ENCODE assay signal across 15 cellular contexts in the genomic region with DNA sequence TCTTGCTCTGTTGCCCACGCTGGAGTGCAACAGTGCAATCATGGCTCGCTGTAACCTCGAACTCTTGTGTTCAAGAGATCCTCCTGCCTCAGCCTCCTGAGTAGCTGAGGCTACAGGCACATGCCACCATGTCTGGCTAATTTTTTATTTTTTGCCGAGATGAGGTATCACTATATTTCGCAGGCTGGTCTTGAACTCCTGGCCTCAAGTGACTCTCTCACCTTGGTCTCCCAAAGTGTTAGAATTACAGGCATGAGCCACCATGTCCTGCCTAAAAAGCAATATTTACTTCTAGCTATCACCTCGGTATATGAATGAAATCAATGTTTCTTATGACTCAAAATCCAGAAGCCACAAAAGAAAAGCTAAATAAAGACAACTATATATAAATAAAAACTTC. TPM values are rescaled to one million over a fixed set of nuclear protein-coding genes. Genes with fewer than 3 reads are reported as not detected.
DNase-seq lines count a peak whose midpoint lies in the region; ATAC-seq and TF ChIP-seq lines count a peak whose summit lies in the region.
"Had no signal": no experiment of that assay in that cellular context is flagged by ENCODE, and none has a peak within 500 bp of the region (broad histone marks: within the 10 kb centered on the region; RNA-seq: fewer than 3 reads in every experiment).

No MANE protein-coding gene starts in this region.

- no peaks in the 10 kb centered on the region for H3K9me3 ChIP-seq in HCT116 (ENCODE audit: control insufficient read depth in 1 of 2, insufficient read depth in 1 of 2, low read depth in 1 of 2, low read length in 2 of 2)

- RAD21 ChIA-PET in HCT116 (lab: Charles Lee; ENCODE audit: low non-redundant PET in 1 of 2, low total read pairs in 2 of 2, uncharacterized antibody in 2 of 2, unreplicated experiment in 2 of 2), result no interaction called here

- no peak overlapping the region for H3K4me3 ChIP-seq in HCT116 (replicated peaks in 1 of 2; ENCODE audit: low read depth in 1 of 2, low read length in 2 of 2)

- TF ChIP-seq POLR2A in HCT116 (IDR thresholded peaks at IDR 0.05; ENCODE audit: borderline replicate concordance, extremely low read depth, insufficient read depth, insufficient read length), result no peak

- no peak overlapping the region for H2AFZ ChIP-seq in HCT116 (ENCODE audit: low read depth, low read length, poor library complexity, severe bottlenecking)

- no peak for TF ChIP-seq RAD21 in HCT116 (IDR thresholded peaks at IDR 0.05; ENCODE audit: low read depth)

- peak overlapping the region; percentile 70 for H3K4me3 Mint-ChIP-seq in T-helper 1 cell treated with Interleukin-12 subunit alpha and Interleukin-12 subunit beta and Interleukin-4 antibody, amounts not matched to agents 30 μg/mL and 1 μg/mL, for 36 hours
- H3K4me3 Mint-ChIP-seq in activated CD8-positive, alpha-beta T cell treated with anti-CD3 and anti-CD28 coated beads for 36 hours, result peak overlapping the region; percentile 63
- peak overlapping the region; percentile 98 for H3K4me3 Mint-ChIP-seq in nephron progenitor cell

- H4K20me1 ChIP-seq in HCT116 (ENCODE audit: insufficient read depth), result peaks cover 4% of the 10 kb centered on the region; the same call in 1 of the 2 replicates

- H3K4me1 Mint-ChIP-seq in T-helper 1 cell treated with Interleukin-12 subunit alpha and Interleukin-12 subunit beta and Interleukin-4 antibody, amounts not matched to agents 30 μg/mL and 1 μg/mL, for 36 hours (ENCODE audit: low read depth), result peaks cover 47% of the 10 kb centered on the region
- H3K4me1 Mint-ChIP-seq in activated CD8-positive, alpha-beta T cell treated with anti-CD3 and anti-CD28 coated beads for 36 hours (ENCODE audit: low read depth), result peaks cover 25% of the 10 kb centered on the region
- H3K4me1 Mint-ChIP-seq in nephron progenitor cell, result peaks cover 48% of the 10 kb centered on the region

- POLR2A ChIA-PET in HCT116 (lab: Charles Lee), result no interaction called here
- POLR2A ChIA-PET in activated CD8-positive, alpha-beta T cell treated with anti-CD3 and anti-CD28 coated beads for 36 hours (lab: Charles Lee), result interaction anchor here (0.7 kb wide), 1 partner anchor 73 kb away, joined by 3 read pairs; no protein-coding TSS in a partner anchor

- H3K4me2 ChIP-seq in HCT116 (ENCODE audit: low read length), result peak overlapping the region; percentile 94; the same call in 1 of the 2 replicates

- intact Hi-C loops in HCT116 (cut with micrococcal nuclease), result loop anchor here (5.0 kb wide), 2 partner anchors 57 to 442 kb away; partner anchors contain the start of gene ACOXL
- intact Hi-C loops in activated CD8-positive, alpha-beta T cell treated with anti-CD3 and anti-CD28 coated beads for 36 hours (cut with micrococcal nuclease), result loop anchor here (5.0 kb wide), 1 partner anchor 72 kb away; no protein-coding TSS in a partner anchor

- CTCF ChIA-PET in HCT116 (lab: Charles Lee), result no interaction called here
- CTCF ChIA-PET in activated CD8-positive, alpha-beta T cell treated with anti-CD3 and anti-CD28 coated beads for 36 hours (lab: Charles Lee), result interaction anchor here (0.7 to 1.1 kb wide), 4 partner anchors 10 to 82 kb away, joined by 3 to 5 read pairs (median 3); no protein-coding TSS in a partner anchor

- DNase-seq in T-helper 1 cell, result no peak
- no peak for DNase-seq in HCT116 (ENCODE audit: low read depth, low spot score)
- peak; percentile 16 for DNase-seq in activated CD8-positive, alpha-beta T cell treated with anti-CD3 and anti-CD28 coated beads for 36 hours
- DNase-seq in nephron progenitor cell, result no peak
- DNase-seq in Ammon's horn (ENCODE audit: low spot score), result no peak
- DNase-seq in NCI-H446 (lab: John Stamatoyannopoulos, UW), result no peak
- DNase-seq in cerebellar cortex (ENCODE audit: low spot score), result no peak
- DNase-seq: activated CD4-positive, alpha-beta T cell treated with anti-CD3 and anti-CD28 coated beads, Interleukin-2, amount 50 U/mL, for 4 hours; amygdala had no signal

- no TSS peak for BruUV-seq in HCT116 (replicated peaks; lab: Mats Ljungman, UMichigan)

- H3K4me1 ChIP-seq in HCT116 (ENCODE audit: control insufficient read depth in 1 of 2, insufficient read depth in 2 of 2, low read length in 2 of 2), result peaks cover 24 to 34% of the 10 kb centered on the region in 2 experiments

- peaks cover 24 to 33% of the 10 kb centered on the region in 2 experiments for H3K36me3 ChIP-seq in HCT116 (ENCODE audit: control insufficient read depth in 1 of 2, insufficient read depth in 2 of 2, low read length in 2 of 2)

- TF ChIP-seq CTCF in HCT116 (IDR thresholded peaks at IDR 0.05 in 2 of 3, conservative IDR thresholded peaks at IDR 0.05 in 1 of 3; ENCODE audit: borderline replicate concordance in 1 of 3, insufficient read depth in 1 of 3, low read depth in 2 of 3, low read length in 2 of 3), result no peak
- no peak for TF ChIP-seq CTCF in activated CD8-positive, alpha-beta T cell treated with anti-CD3 and anti-CD28 coated beads for 36 hours (IDR thresholded peaks at IDR 0.05)
- no peak for TF ChIP-seq CTCF in nephron progenitor cell (IDR thresholded peaks at IDR 0.05)

- peaks cover 72% of the 10 kb centered on the region for H3K79me2 ChIP-seq in HCT116 (ENCODE audit: insufficient read depth, low read length)

- no peaks in the 10 kb centered on the region for H3K27me3 ChIP-seq in HCT116 (ENCODE audit: insufficient read depth, low read length)

- H3K27ac ChIP-seq in HCT116 (ENCODE audit: low read depth, low read length), result no peak overlapping the region
- H3K27ac ChIP-seq: epithelial cell of prostate, SK-N-MC had no signal

- no peaks in the 10 kb centered on the region for H3K9me2 ChIP-seq in HCT116 (ENCODE audit: insufficient read depth)

- H3K27me3 Mint-ChIP-seq in T-helper 1 cell treated with Interleukin-12 subunit alpha and Interleukin-12 subunit beta and Interleukin-4 antibody, amounts not matched to agents 30 μg/mL and 1 μg/mL, for 36 hours (ENCODE audit: low read depth), result no peaks in the 10 kb centered on the region
- H3K27me3 Mint-ChIP-seq in activated CD8-positive, alpha-beta T cell treated with anti-CD3 and anti-CD28 coated beads for 36 hours, result peaks cover 5% of the 10 kb centered on the region
- peaks cover 4% of the 10 kb centered on the region for H3K27me3 Mint-ChIP-seq in nephron progenitor cell (ENCODE audit: low read depth, poor library complexity)

- no peak overlapping the region for H3K9ac ChIP-seq in HCT116 (ENCODE audit: low read length)

- H3K36me3 Mint-ChIP-seq in T-helper 1 cell treated with Interleukin-12 subunit alpha and Interleukin-12 subunit beta and Interleukin-4 antibody, amounts not matched to agents 30 μg/mL and 1 μg/mL, for 36 hours (ENCODE audit: low read depth), result peaks cover 22% of the 10 kb centered on the region
- peaks cover 42% of the 10 kb centered on the region for H3K36me3 Mint-ChIP-seq in activated CD8-positive, alpha-beta T cell treated with anti-CD3 and anti-CD28 coated beads for 36 hours (ENCODE audit: low read depth)
- H3K36me3 Mint-ChIP-seq in nephron progenitor cell (ENCODE audit: low read depth), result peaks cover 21% of the 10 kb centered on the region

- H3K27ac Mint-ChIP-seq in T-helper 1 cell treated with Interleukin-12 subunit alpha and Interleukin-12 subunit beta and Interleukin-4 antibody, amounts not matched to agents 30 μg/mL and 1 μg/mL, for 36 hours, result peak overlapping the region; percentile 77
- H3K27ac Mint-ChIP-seq in activated CD8-positive, alpha-beta T cell treated with anti-CD3 and anti-CD28 coated beads for 36 hours, result no peak overlapping the region
- no peak overlapping the region for H3K27ac Mint-ChIP-seq in nephron progenitor cell

- no peak for ATAC-seq in HCT116
- ATAC-seq in activated CD8-positive, alpha-beta T cell treated with anti-CD3 and anti-CD28 coated beads for 36 hours, result no peak
- ATAC-seq: naive thymus-derived CD8-positive, alpha-beta T cell had no signal

- no peaks in the 10 kb centered on the region for H3K9me3 Mint-ChIP-seq in T-helper 1 cell treated with Interleukin-12 subunit alpha and Interleukin-12 subunit beta and Interleukin-4 antibody, amounts not matched to agents 30 μg/mL and 1 μg/mL, for 36 hours
- H3K9me3 Mint-ChIP-seq in activated CD8-positive, alpha-beta T cell treated with anti-CD3 and anti-CD28 coated beads for 36 hours, result no peaks in the 10 kb centered on the region
- no peaks in the 10 kb centered on the region for H3K9me3 Mint-ChIP-seq in nephron progenitor cell
- H3K9me3 Mint-ChIP-seq: naive thymus-derived CD8-positive, alpha-beta T cell had no signal

TF ChIP-seq in HCT116, 20 proteins besides CTCF, POLR2A, EP300 and RAD21:
- TF ChIP-seq POLR2AphosphoS5 (IDR thresholded peaks at IDR 0.05; ENCODE audit: low read depth, low read length) (0 out of 2 replicates have a peak, but pooled peaks have one; percentile 1), YY1 (IDR thresholded peaks at IDR 0.05; ENCODE audit: extremely low read depth, insufficient replicate concordance, low read depth, low read length) (no peak)

RNA-seq across cellular contexts. Expression of gene BUB1, which starts 2.2 kb away (rescaled TPM):
- total RNA-seq in HCT116 (2021; ENCODE audit: unreplicated experiment), result 80.2 TPM
- 40.2 and 54.6 TPM in 2 replicates for polyA plus RNA-seq in HCT116 (2012)
- 100 to 1,000 TPM; 102 to 111 TPM for total RNA-seq in activated CD8-positive, alpha-beta T cell treated with anti-CD3 and anti-CD28 coated beads for 36 hours

RNA-seq across cellular contexts. Expression of gene ACOXL, which starts 56.7 kb away (rescaled TPM):
- 5.5 TPM for total RNA-seq in HCT116 (2021; ENCODE audit: unreplicated experiment)
- 2.1 and 2.9 TPM in 2 replicates for polyA plus RNA-seq in HCT116 (2012)
- total RNA-seq in activated CD8-positive, alpha-beta T cell treated with anti-CD3 and anti-CD28 coated beads for 36 hours, result under 1 TPM; 0.14 to 0.56 TPM
- total RNA-seq: A172; naive thymus-derived CD8-positive, alpha-beta T cell; NCI-H460 had no signal
- polyA plus RNA-seq: naive thymus-derived CD8-positive, alpha-beta T cell had no signal
